13 cellular contexts compared by ENCODE assay signal in genomic region chr3:11629716-11630115, GRCh38. TPM values are rescaled to one million over a fixed set of nuclear protein-coding genes. Genes with fewer than 3 reads are reported as not detected.
DNase-seq lines count a peak whose midpoint lies in the region; ATAC-seq and TF ChIP-seq lines count a peak whose summit lies in the region.
"Had no signal": no experiment of that assay in that cellular context is flagged by ENCODE, and none has a peak within 500 bp of the region (broad histone marks: within the 10 kb centered on the region; RNA-seq: fewer than 3 reads in every experiment).

No MANE protein-coding gene starts in this region.

- no peak overlapping the region for H3K4me2 ChIP-seq in fibroblast of lung (ENCODE audit: extremely low read depth, insufficient read depth, low read length)

- H3K4me3 ChIP-seq in fibroblast of lung (replicated peaks in 1 of 4; ENCODE audit: control extremely low read depth in 1 of 4, insufficient read depth in 1 of 4, low read depth in 3 of 4, low read length in 4 of 4) (no peak overlapping the region), rectal smooth muscle tissue (ENCODE audit: low read length) (no peak overlapping the region)

- H3K27ac ChIP-seq in fibroblast of lung (ENCODE audit: insufficient read depth, low read length) (no peak overlapping the region), rectal smooth muscle tissue (ENCODE audit: low read depth, low read length) (peak overlapping the region; percentile 11)
- H3K27ac ChIP-seq: VCaP had no signal

- DNase-seq in AG08395 (ENCODE audit: low spot score): peak; percentile 78
- peak; percentile 80 for DNase-seq in M059J (ENCODE audit: low read depth)
- DNase-seq in fibroblast of lung (ENCODE audit: low read depth in 2 of 2): peak; percentile 49 to 94
- no peak for DNase-seq in midbrain (lab: John Stamatoyannopoulos, UW)
- no peak for DNase-seq in kidney tubule cell (ENCODE audit: low spot score)
- DNase-seq in NCI-H2227 treated with DMSO at 0.1 percent for 48 hours (lab: John Stamatoyannopoulos, UW): no peak
- DNase-seq: activated CD8-positive, alpha-beta memory T cell treated with anti-CD3 and anti-CD28 coated beads for 24 hours; activated effector memory CD4-positive, alpha-beta T cell treated with anti-CD3 and anti-CD28 coated beads, Interleukin-2, amount 50 U/mL, for 16 hours; NCI-H1694; NCI-H510A treated with DMSO at 0.1 percent for 48 hours had no signal

- no peaks in the 10 kb centered on the region for H3K27me3 ChIP-seq in fibroblast of lung (ENCODE audit: control insufficient read depth, insufficient read depth, low read length)
- no peaks in the 10 kb centered on the region for H3K27me3 ChIP-seq in rectal smooth muscle tissue (ENCODE audit: control insufficient read depth, insufficient read depth, low read length)

- no peaks in the 10 kb centered on the region for H3K9me3 ChIP-seq in fibroblast of lung (ENCODE audit: control insufficient read depth, insufficient read depth, low read depth, low read length)

- H3K79me2 ChIP-seq in fibroblast of lung (ENCODE audit: control insufficient read depth, insufficient read depth, low read length): peaks cover 89% of the 10 kb centered on the region

- H2AFZ ChIP-seq in fibroblast of lung (ENCODE audit: low read length): no peak overlapping the region

- no peak for TF ChIP-seq CTCF in fibroblast of lung (conservative IDR thresholded peaks at IDR 0.05 in 1 of 2, IDR thresholded peaks at IDR 0.05 in 1 of 2; ENCODE audit: low read depth in 1 of 2, low read length in 2 of 2)

- H3K9ac ChIP-seq in fibroblast of lung (ENCODE audit: insufficient read depth, low read length) (no peak overlapping the region), rectal smooth muscle tissue (ENCODE audit: low read length) (no peak overlapping the region)

- H3K4me1 ChIP-seq in fibroblast of lung (ENCODE audit: control insufficient read depth, extremely low read depth, insufficient read depth, low read length) (no peaks in the 10 kb centered on the region), rectal smooth muscle tissue (ENCODE audit: control insufficient read depth, insufficient read depth, low read length) (peaks cover 15% of the 10 kb centered on the region)

- H4K20me1 ChIP-seq in fibroblast of lung (ENCODE audit: control insufficient read depth, extremely low read depth, insufficient read depth, low read length): no peaks in the 10 kb centered on the region

- H3K36me3 ChIP-seq in fibroblast of lung (ENCODE audit: control insufficient read depth, insufficient read depth, low read length) (no peaks in the 10 kb centered on the region), rectal smooth muscle tissue (ENCODE audit: control insufficient read depth, insufficient read depth, low read length) (no peaks in the 10 kb centered on the region)

- no peak for ATAC-seq in HG02759 (IDR thresholded peaks at IDR 0.05; ENCODE audit: unreplicated experiment)

RNA-seq across cellular contexts. Expression of gene VGLL4, which starts 14.0 kb away (rescaled TPM):
- 28.9 and 36.1 TPM in 2 replicates for total RNA-seq in M059J (2014; rRNA removed; shearing (Covaris generic))
- 34.7 and 37.8 TPM in 2 replicates for total RNA-seq in fibroblast of lung
- polyA plus RNA-seq in fibroblast of lung: 17.5 and 18.4 TPM in 2 replicates
- 13.3 and 13.9 TPM in 2 replicates for polyA plus RNA-seq in fibroblast of lung (2012)
- polyA minus RNA-seq in fibroblast of lung (ENCODE audit: low replicate concordance): 12.7 and 23.8 TPM in 2 replicates

Comparison
In these comparisons a context has a peak if more than half of its experiments do, and no peak if none do; other contexts are left out.
1. DNase-seq: peak in AG08395 (single experiment), M059J (single experiment) and fibroblast of lung (2 of 2); none in midbrain (single experiment), kidney tubule cell (single experiment) and NCI-H2227 treated with DMSO at 0.1 percent for 48 hours (single experiment).